In the genomic region with DNA sequence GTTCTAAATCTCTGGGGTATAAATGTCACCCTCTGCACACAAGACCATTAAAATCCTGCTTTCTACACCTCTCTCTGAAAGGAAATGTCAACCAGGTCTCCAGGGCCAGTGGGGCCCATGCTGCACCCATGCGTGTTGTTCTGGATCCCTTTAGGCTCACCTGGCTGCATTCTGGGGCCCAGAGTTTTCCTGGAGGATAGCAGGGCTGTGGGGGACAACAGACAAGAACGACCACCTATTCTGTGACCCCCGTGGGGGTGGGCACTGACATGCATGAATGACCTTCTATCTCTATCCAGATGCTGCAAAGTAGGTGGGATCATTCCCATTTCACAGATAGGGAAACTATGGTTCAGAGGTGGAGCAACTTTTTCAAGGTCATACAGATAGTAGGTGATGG, we compare ENCODE assay signal across 24 cellular contexts. TPM values are rescaled to one million over a fixed set of nuclear protein-coding genes. Genes with fewer than 3 reads are reported as not detected.
A peak's percentile ranks its signal among the peaks of the same experiment; 100 is the strongest.
DNase-seq lines count a peak whose midpoint lies in the region; ATAC-seq and TF ChIP-seq lines count a peak whose summit lies in the region.
"Had no signal": no experiment of that assay in that cellular context is flagged by ENCODE, and none has a peak within 500 bp of the region (broad histone marks: within the 10 kb centered on the region; RNA-seq: fewer than 3 reads in every experiment).

No MANE protein-coding gene starts in this region.

- no peaks in the 10 kb centered on the region for H3F3A ChIP-seq in MM.1S (ENCODE audit: insufficient read depth, low read length)

- POLR2A ChIA-PET in MCF 10A (lab: Yijun Ruan, JAX): interaction anchor here (0.8 to 2.0 kb wide), 7 partner anchors 9 to 76 kb away, joined by 3 to 13 read pairs (median 3); no protein-coding TSS in a partner anchor

- dilution Hi-C loops in mammary epithelial cell (cut with HindIII; ENCODE audit: low sequenced_read_pairs): no loop called here

- H3K27me3 ChIP-seq in mammary epithelial cell (ENCODE audit: insufficient read depth, low read length) (no peaks in the 10 kb centered on the region), foreskin keratinocyte (no peaks in the 10 kb centered on the region), MM.1S (replicated peaks; ENCODE audit: insufficient read depth, low read length) (no peaks in the 10 kb centered on the region)
- H3K27me3 ChIP-seq: BE2C had no signal

- CTCF ChIA-PET in mammary epithelial cell (lab: Charles Lee; ENCODE audit: low non-redundant PET) (no interaction called here), MCF 10A (lab: Yijun Ruan, JAX) (interaction anchor here (1.1 to 5.7 kb wide), 6 partner anchors 10 to 81 kb away, joined by 3 to 37 read pairs (median 10); no protein-coding TSS in a partner anchor)

- H3K9ac ChIP-seq in mammary epithelial cell (ENCODE audit: insufficient read depth, low read length) (peak overlapping the region; percentile 13), MM.1S (ENCODE audit: low read length) (no peak overlapping the region)

- no peaks in the 10 kb centered on the region for H3K9me2 ChIP-seq in MM.1S (replicated peaks; ENCODE audit: insufficient read depth, low read length)

- H3K4me3 Mint-ChIP-seq in MCF 10A (ENCODE audit: unreplicated experiment): no peak overlapping the region

- peaks cover 6% of the 10 kb centered on the region for H3K4me1 Mint-ChIP-seq in MCF 10A (ENCODE audit: insufficient read depth, unreplicated experiment)

- no peaks in the 10 kb centered on the region for H4K20me1 ChIP-seq in mammary epithelial cell (ENCODE audit: insufficient read depth, low read length)
- no peaks in the 10 kb centered on the region for H4K20me1 ChIP-seq in MM.1S (ENCODE audit: insufficient read depth, low read length)

- H3K27ac Mint-ChIP-seq in MCF 10A (ENCODE audit: low read depth, unreplicated experiment): no peak overlapping the region

- no TSS peak for BruUV-seq in mammary epithelial cell (replicated peaks; lab: Mats Ljungman, UMichigan)
- no TSS peak for BruUV-seq in MCF 10A (replicated peaks; lab: Mats Ljungman, UMichigan)

- in situ Hi-C loops in mammary epithelial cell (cut with MboI; ENCODE audit: low sequenced_read_pairs in 2 of 2): no loop called here

- no peak for TF ChIP-seq CTCF in mammary epithelial cell (conservative IDR thresholded peaks at IDR 0.05 in 1 of 2, IDR thresholded peaks at IDR 0.05 in 1 of 2; ENCODE audit: extremely low read depth in 1 of 2, insufficient read depth in 1 of 2, low read depth in 1 of 2, low read length in 2 of 2)
- no peak for TF ChIP-seq CTCF in MCF 10A (IDR thresholded peaks at IDR 0.05; ENCODE audit: unreplicated experiment)
- no peak for TF ChIP-seq CTCF in foreskin keratinocyte (conservative IDR thresholded peaks at IDR 0.05)
- no peak for TF ChIP-seq CTCF in MM.1S (IDR thresholded peaks at IDR 0.05; ENCODE audit: low read length)

- no peak overlapping the region for H3K4me2 ChIP-seq in mammary epithelial cell (ENCODE audit: insufficient read depth, low read depth, low read length)
- H3K4me2 ChIP-seq in MM.1S (ENCODE audit: low read depth, low read length): no peak overlapping the region
- H3K4me2 ChIP-seq: PC-9 had no signal

- WGBS in mammary epithelial cell (ENCODE audit: low coverage, missing lambda C conversion rate): 56% methylated on average over 3 of the region's 3 CpGs

- no peak for ATAC-seq in foreskin keratinocyte
- ATAC-seq: HCT116 had no signal

- H3K36me3 ChIP-seq in mammary epithelial cell (ENCODE audit: insufficient read depth, low read length) (peaks cover 2% of the 10 kb centered on the region), MM.1S (replicated peaks; ENCODE audit: insufficient read depth, low read length) (no peaks in the 10 kb centered on the region)
- H3K36me3 ChIP-seq: BE2C, SJSA1 had no signal

- peaks cover 1% of the 10 kb centered on the region for H3K9me3 Mint-ChIP-seq in MCF 10A (ENCODE audit: unreplicated experiment)

- H3K9me3 ChIP-seq in mammary epithelial cell (replicated peaks; ENCODE audit: insufficient read depth, low read length) (no peaks in the 10 kb centered on the region), MM.1S (replicated peaks; ENCODE audit: insufficient read depth, low read length) (no peaks in the 10 kb centered on the region)
- H3K9me3 ChIP-seq: BE2C, SJSA1 had no signal

- H2AFZ ChIP-seq in mammary epithelial cell (ENCODE audit: low read depth, low read length) (no peak overlapping the region), MM.1S (ENCODE audit: low read length) (no peak overlapping the region)
- H2AFZ ChIP-seq: PC-9 had no signal

- H3K27me3 Mint-ChIP-seq in MCF 10A (ENCODE audit: insufficient read depth, unreplicated experiment): no peaks in the 10 kb centered on the region

- intact Hi-C loops in mammary epithelial cell (cut with micrococcal nuclease): no loop called here
- intact Hi-C loops in MCF 10A (cut with micrococcal nuclease): no loop called here
- intact Hi-C loops in head of caudate nucleus (cut with DNase I): no loop called here

- peaks cover 25% of the 10 kb centered on the region for H3K4me1 ChIP-seq in mammary epithelial cell (ENCODE audit: insufficient read depth, low read length)
- H3K4me1 ChIP-seq in foreskin keratinocyte: peaks cover 24% of the 10 kb centered on the region
- H3K4me1 ChIP-seq in MM.1S (ENCODE audit: low read length): no peaks in the 10 kb centered on the region
- H3K4me1 ChIP-seq: BE2C, SJSA1 had no signal

- H3K79me2 ChIP-seq in mammary epithelial cell (ENCODE audit: insufficient read depth, low read length) (no peaks in the 10 kb centered on the region), MM.1S (ENCODE audit: low read length) (no peaks in the 10 kb centered on the region)

- H3K36me3 Mint-ChIP-seq in MCF 10A (ENCODE audit: insufficient read depth, unreplicated experiment): no peaks in the 10 kb centered on the region

- DNase-seq in mammary epithelial cell: no peak
- no peak for DNase-seq in MCF 10A (ENCODE audit: unreplicated experiment)
- no peak for DNase-seq in foreskin keratinocyte
- no peak for DNase-seq in head of caudate nucleus
- DNase-seq in activated CD8-positive, alpha-beta memory T cell treated with anti-CD3 and anti-CD28 coated beads, Interleukin-2, amount 50 U/mL, for 48 hours: no peak
- no peak for DNase-seq in MM.1S
- DNase-seq: ACHN, BE2C, Karpas-422, MV-4-11, NCI-H1105, NCI-H1436 treated with DMSO at 0.1 percent for 48 hours, NCI-H187 treated with DMSO at 0.1 percent for 48 hours, NCI-H526 treated with DMSO at 0.1 percent for 48 hours, Right ventricle myocardium superior had no signal

- H3K4me3 ChIP-seq in mammary epithelial cell (replicated peaks in 1 of 3; ENCODE audit: insufficient read depth in 1 of 3, low read depth in 2 of 3, low read length in 3 of 3) (no peak overlapping the region), skin epidermis (no peak overlapping the region), MM.1S (ENCODE audit: low read length) (no peak overlapping the region)
- H3K4me3 ChIP-seq: PC-9, SJSA1 had no signal

- peak overlapping the region; percentile 62 for H3K27ac ChIP-seq in mammary epithelial cell (ENCODE audit: insufficient read depth, low read depth, low read length)
- peak overlapping the region; percentile 78 for H3K27ac ChIP-seq in foreskin keratinocyte
- H3K27ac ChIP-seq in skin epidermis: peak overlapping the region in 18 of 21 experiments; percentile 1 to 83 (median 50)
- H3K27ac ChIP-seq in MM.1S (ENCODE audit: low read length): no peak overlapping the region
- H3K27ac ChIP-seq: 22Rv1, HL-60, PC-9, SJSA1 had no signal

RNA-seq across cellular contexts. Expression of a gene that starts 41.6 kb away (rescaled TPM):
- 1 to 10 TPM in 1 of 2 donors, under 1 TPM in 1; 0.83 to 1.3 TPM for total RNA-seq in mammary epithelial cell
- polyA plus RNA-seq in mammary epithelial cell: 0.19 TPM
- not detected for polyA minus RNA-seq in mammary epithelial cell
- 0.37 and 0.61 TPM in 2 replicates for total RNA-seq in MCF 10A (2022)
- 0.11 and 0.17 TPM in 2 replicates for total RNA-seq in foreskin keratinocyte
- polyA plus RNA-seq in foreskin keratinocyte: 0.20 TPM in 1 of 2 replicates, not detected in the other
- total RNA-seq: H4, NCI-H460, RPMI7951, SJSA1 had no signal

RNA-seq across cellular contexts. Expression of a gene that starts 52.6 kb away (rescaled TPM):
- total RNA-seq in mammary epithelial cell (100 to 1,000 TPM; 102 to 201 TPM), MCF 10A (2022) (0.30 and 0.32 TPM in 2 replicates), foreskin keratinocyte (153 and 171 TPM in 2 replicates)
- polyA plus RNA-seq in mammary epithelial cell (155 TPM), foreskin keratinocyte (92.5 and 104 TPM in 2 replicates)
- 253 TPM for polyA minus RNA-seq in mammary epithelial cell
- total RNA-seq: H4, RPMI7951, SJSA1 had no signal

Comparison
In these comparisons a context has a peak if more than half of its experiments do, and no peak if none do; other contexts are left out.
1. RNA of a gene that starts 52.6 kb away (total RNA-seq): 102 to 201 TPM in mammary epithelial cell and 153 to 171 TPM in foreskin keratinocyte; 0.30 to 0.32 TPM in MCF 10A; every median in the first group is over 10 times any median in the second.